Comparison of ENCODE assay signal across 8 cellular contexts in genomic region chr18:50194623-50195532, GRCh38. TPM values are rescaled to one million over a fixed set of nuclear protein-coding genes. Genes with fewer than 3 reads are reported as not detected.
DNase-seq lines count a peak whose midpoint lies in the region; ATAC-seq and TF ChIP-seq lines count a peak whose summit lies in the region.

Gene MYO5B, minus strand, starts transcription at chr18:50195147. Its CDS starts 354 bp downstream, at chr18:50194793.

- H3K27me3 Mint-ChIP-seq in T-cell (peaks cover 56 to 69% of the 10 kb centered on the region in 2 donors), brain (peaks cover 90% of the 10 kb centered on the region)

- in situ Hi-C loops in Caki2 (cut with HindIII; ENCODE audit: low pct_unique_long_range_greater_than_20kb, low sequenced_read_pairs) = no loop called here

- H3K27ac ChIP-seq in HUES48 (ENCODE audit: low read depth, low read length) (no peak within 1 kb of the TSS), left lung (peak within 1 kb of the TSS in 1 of 2 donors; percentile 60)

- intact Hi-C loops in left lung (cut with DNase I) = no loop called here

- H3K36me3 Mint-ChIP-seq in T-cell (no peaks in the 10 kb centered on the region), brain (no peaks in the 10 kb centered on the region)

- POLR2A ChIA-PET in T-cell (lab: Charles Lee) = interaction anchor here in 1 of 2 donors (0.6 kb wide), 1 partner anchor 912 kb away, joined by 6 read pairs; no protein-coding TSS in a partner anchor

- H3K9me3 ChIP-seq in HUES48 (ENCODE audit: control insufficient read depth, insufficient read depth, low read length) (no peaks in the 10 kb centered on the region), left lung (no peaks in the 10 kb centered on the region)

- H3K4me3 Mint-ChIP-seq in T-cell = peak within 1 kb of the TSS; percentile 57 to 71 (median 64)
- peak within 1 kb of the TSS; percentile 81 to 91 (median 86) for H3K4me3 Mint-ChIP-seq in brain

- H3K36me3 ChIP-seq in HUES48 (ENCODE audit: control insufficient read depth, insufficient read depth, low read length) = no peaks in the 10 kb centered on the region
- H3K36me3 ChIP-seq in left lung = no peaks in the 10 kb centered on the region

- peak; percentile 68 for ATAC-seq in GM19467 (IDR thresholded peaks at IDR 0.05; ENCODE audit: unreplicated experiment)
- peak; percentile 74 to 94 (median 90) for ATAC-seq in T-cell (replicated peaks in 1 of 4)
- ATAC-seq in left lung = peak; percentile 95

- TF ChIP-seq CTCF in brain (conservative IDR thresholded peaks at IDR 0.05) (peak; percentile 43 to 70), left lung (IDR thresholded peaks at IDR 0.05) (peak; percentile 25 to 32)

- H3K4me3 ChIP-seq in HUES48 (ENCODE audit: low read depth, low read length) (peak within 1 kb of the TSS; percentile 75), left lung (peak within 1 kb of the TSS; percentile 38 to 42)

- H3K9ac ChIP-seq in HUES48 (ENCODE audit: low read depth, low read length) = peak within 1 kb of the TSS; percentile 39; the same call in 1 of the 2 replicates

- H3K27me3 ChIP-seq in HUES48 (ENCODE audit: control insufficient read depth, insufficient read depth, low read length) = peaks cover 61% of the 10 kb centered on the region
- peaks cover 41 to 91% of the 10 kb centered on the region in 2 donors for H3K27me3 ChIP-seq in left lung

- CTCF ChIA-PET in T-cell (lab: Charles Lee) = interaction anchor here (0.7 to 1.2 kb wide), 2 partner anchors 9 to 67 kb away, joined by 3 to 8 read pairs; no protein-coding TSS in a partner anchor

- H3K4me1 ChIP-seq in HUES48 (ENCODE audit: control insufficient read depth, insufficient read depth, low read length) (0 out of 2 replicates have a peak, but pooled peaks cover 5% of the 10 kb centered on the region), left lung (peaks cover 0 to 7% of the 10 kb centered on the region in 2 donors)

- H3K27ac Mint-ChIP-seq in T-cell = no peak within 1 kb of the TSS
- H3K27ac Mint-ChIP-seq in brain = peak within 1 kb of the TSS in 3 of 5 experiments; percentile 50 to 85 (median 80)

- H3K4me1 Mint-ChIP-seq in T-cell (peaks cover 11 to 22% (median 16%) of the 10 kb centered on the region in 3 donors), brain (peaks cover 14% of the 10 kb centered on the region)

- H3K9me3 Mint-ChIP-seq in T-cell (no peaks in the 10 kb centered on the region), brain (peaks cover 0 to 13% (median 3%) of the 10 kb centered on the region in 5 experiments)

- DNase-seq in Caki2 (ENCODE audit: low read depth) (peak; percentile 75), T-cell (peak in 29 of 34 experiments; percentile 4 to 55 (median 22)), left lung (peak; percentile 73 to 91), middle frontal gyrus (ENCODE audit: extremely low spot score, low spot score) (no peak)
- peak in 2 of 3 experiments; percentile 12 to 55 for DNase-seq in stimulated activated CD4-positive, alpha-beta T cell treated with anti-CD3 and anti-CD28 coated beads, TNF-alpha, amount 100 ng/mL, for 24 hours (ENCODE audit: low read depth in 3 of 3)

RNA-seq across cellular contexts. Expression of gene MYO5B, which starts in this region (rescaled TPM):
- 9.6 and 12.6 TPM in 2 replicates for total RNA-seq in Caki2 (2014; rRNA removed; shearing (Covaris generic); ENCODE audit: low replicate concordance)
- total RNA-seq in T-cell = under 1 TPM in 3 of 5 donors, not detected in 2; 0.09 to 0.72 (median 0.50) TPM
- polyA plus RNA-seq in brain (ENCODE audit: insufficient read depth, low read depth, low replicate concordance) = 17.7 TPM
- total RNA-seq in left lung = 10 to 100 TPM; 23.8 to 25.5 TPM

Comparison
In these comparisons a context has a peak if more than half of its experiments do, and no peak if none do; other contexts are left out.
1. Peak in DNase-seq and ATAC-seq in T-cell; RNA of the gene not detected or under 1 TPM.
2. H3K27ac Mint-ChIP-seq: peak in brain (3 of 5); none in T-cell (0 of 2).
3. Peak in every context shown above with its lines, with median percentiles within 50 percentile points of each other: ATAC-seq.